In genomic region chr1:212687811-212688210, GRCh38 we compare ENCODE assay signal across 18 cellular contexts. TPM values are rescaled to one million over a fixed set of nuclear protein-coding genes. Genes with fewer than 3 reads are reported as not detected.
DNase-seq lines count a peak whose midpoint lies in the region; ATAC-seq, FAIRE-seq and TF ChIP-seq lines count a peak whose summit lies in the region.
"Had no signal": no experiment of that assay in that cellular context is flagged by ENCODE, and none has a peak within 500 bp of the region (broad histone marks: within the 10 kb centered on the region; RNA-seq: fewer than 3 reads in every experiment).

No MANE protein-coding gene starts in this region.

- TF ChIP-seq EP300 in K562 (IDR thresholded peaks at IDR 0.05; ENCODE audit: low read length), result no peak

- peaks cover 24 to 43% of the 10 kb centered on the region in 2 donors for H3K36me3 Mint-ChIP-seq in activated T-cell treated with anti-CD3 and anti-CD28 coated beads, Interleukin-2, amount 50 U/mL, for 72 hours (ENCODE audit: insufficient read depth in 2 of 2)
- H3K36me3 Mint-ChIP-seq in T-helper 17 cell (ENCODE audit: low read depth), result peaks cover 2% of the 10 kb centered on the region
- peaks cover 14% of the 10 kb centered on the region for H3K36me3 Mint-ChIP-seq in stimulated activated memory B cell treated with anti-CD40 and anti-IgM and Interleukin-4, amounts not matched to agents 10 μg/mL and 1 μg/mL and 100 μg/mL, for 72 hours

- H4K20me1 ChIP-seq in K562 (replicated peaks; ENCODE audit: control insufficient read depth, insufficient read depth, low read length), result no peaks in the 10 kb centered on the region

- no peak overlapping the region for H3K27ac ChIP-seq in K562 (ENCODE audit: extremely low read depth, low read depth, low read length)
- H3K27ac ChIP-seq: C4-2B, GM23248 had no signal

- POLR2A ChIA-PET in K562 (lab: Yijun Ruan, JAX), result no interaction called here

- no peak for TF ChIP-seq RAD21 in K562 (CRISPR knock-in tag; conservative IDR thresholded peaks at IDR 0.05 in 1 of 2, IDR thresholded peaks at IDR 0.05 in 1 of 2)

- H3K27me3 Mint-ChIP-seq in activated T-cell treated with anti-CD3 and anti-CD28 coated beads, Interleukin-2, amount 50 U/mL, for 72 hours (ENCODE audit: low read depth), result no peaks in the 10 kb centered on the region
- peaks cover 14% of the 10 kb centered on the region for H3K27me3 Mint-ChIP-seq in T-helper 17 cell
- H3K27me3 Mint-ChIP-seq in stimulated activated memory B cell treated with anti-CD40 and anti-IgM and Interleukin-4, amounts not matched to agents 10 μg/mL and 1 μg/mL and 100 μg/mL, for 72 hours, result peaks cover 8% of the 10 kb centered on the region

- WGBS in K562 (ENCODE audit: insufficient coverage, low coverage, missing lambda C conversion rate), result 0% methylated on average over 2 of the region's 2 CpGs

- TF ChIP-seq POLR2A in K562 (conservative IDR thresholded peaks at IDR 0.05) (no peak), GM12892 (IDR thresholded peaks at IDR 0.05; ENCODE audit: low read depth, low read length) (no peak)

- intact Hi-C loops in K562 (cut with micrococcal nuclease), result no loop called here

- H3K27ac Mint-ChIP-seq in activated T-cell treated with anti-CD3 and anti-CD28 coated beads, Interleukin-2, amount 50 U/mL, for 72 hours, result peak overlapping the region; percentile 85
- H3K27ac Mint-ChIP-seq in T-helper 17 cell, result peak overlapping the region; percentile 29
- no peak overlapping the region for H3K27ac Mint-ChIP-seq in stimulated activated memory B cell treated with anti-CD40 and anti-IgM and Interleukin-4, amounts not matched to agents 10 μg/mL and 1 μg/mL and 100 μg/mL, for 72 hours
- H3K27ac Mint-ChIP-seq: CD4-positive, alpha-beta T cell had no signal

- in situ Hi-C loops in K562 (cut with MboI), result no loop called here

- ATAC-seq in activated T-cell treated with anti-CD3 and anti-CD28 coated beads, Interleukin-2, amount 50 U/mL, for 72 hours (replicated peaks in 1 of 2), result no peak
- ATAC-seq in T-helper 17 cell (no peak), K562 (no peak)
- no peak for ATAC-seq in stimulated activated memory B cell treated with anti-CD40 and anti-IgM and Interleukin-4, amounts not matched to agents 10 μg/mL and 1 μg/mL and 100 μg/mL, for 72 hours

- no peaks in the 10 kb centered on the region for H3K9me3 Mint-ChIP-seq in activated T-cell treated with anti-CD3 and anti-CD28 coated beads, Interleukin-2, amount 50 U/mL, for 72 hours
- no peaks in the 10 kb centered on the region for H3K9me3 Mint-ChIP-seq in stimulated activated memory B cell treated with anti-CD40 and anti-IgM and Interleukin-4, amounts not matched to agents 10 μg/mL and 1 μg/mL and 100 μg/mL, for 72 hours
- H3K9me3 Mint-ChIP-seq: CD4-positive, alpha-beta T cell had no signal

- peaks cover 57 to 82% of the 10 kb centered on the region in 2 experiments for H3K27me3 ChIP-seq in K562 (ENCODE audit: control insufficient read depth in 2 of 2, insufficient read depth in 2 of 2, low read length in 2 of 2)
- H3K27me3 ChIP-seq: BE2C had no signal

- H3K4me2 ChIP-seq in K562 (ENCODE audit: insufficient read depth, low read length), result no peak overlapping the region

- H3K9me3 ChIP-seq in T-helper 17 cell (ENCODE audit: control insufficient read depth, low read length, poor library complexity, severe bottlenecking) (no peaks in the 10 kb centered on the region), K562 (replicated peaks; ENCODE audit: control insufficient read depth, insufficient read depth, low read depth, low read length) (no peaks in the 10 kb centered on the region)
- H3K9me3 ChIP-seq: BE2C, Caco-2, HAP-1 had no signal

- no peak for TF ChIP-seq CTCF in K562 (IDR thresholded peaks at IDR 0.05 in 2 of 3, conservative IDR thresholded peaks at IDR 0.05 in 1 of 3; ENCODE audit: insufficient read depth in 2 of 3, low read depth in 1 of 3, low read length in 3 of 3)

- BruUV-seq in K562 (replicated peaks; lab: Mats Ljungman, UMichigan), result no TSS peak

- no peak overlapping the region for H2AFZ ChIP-seq in K562 (ENCODE audit: low read depth, low read length)
- H2AFZ ChIP-seq: GM23248 had no signal

- H3K4me1 Mint-ChIP-seq in activated T-cell treated with anti-CD3 and anti-CD28 coated beads, Interleukin-2, amount 50 U/mL, for 72 hours (ENCODE audit: low read depth), result peaks cover 48% of the 10 kb centered on the region
- H3K4me1 Mint-ChIP-seq in T-helper 17 cell, result peaks cover 20% of the 10 kb centered on the region
- H3K4me1 Mint-ChIP-seq in stimulated activated memory B cell treated with anti-CD40 and anti-IgM and Interleukin-4, amounts not matched to agents 10 μg/mL and 1 μg/mL and 100 μg/mL, for 72 hours, result peaks cover 25% of the 10 kb centered on the region

- no peak for DNase-seq in activated T-cell treated with anti-CD3 and anti-CD28 coated beads, Interleukin-2, amount 50 U/mL, for 72 hours
- DNase-seq in activated T-cell treated with anti-CD3 and anti-CD28 coated beads, Interleukin-2, amount 50 U/mL, for 1 hour, result no peak
- DNase-seq in T-helper 17 cell (no peak), K562 (ENCODE audit: extremely low read depth in 1 of 4, low spot score in 3 of 4) (no peak), GM12892 (ENCODE audit: insufficient read length) (no peak)
- DNase-seq: ACHN; BE2C; Caco-2; CD4-positive, alpha-beta T cell had no signal

- H3K4me1 ChIP-seq in K562 (replicated peaks in 1 of 2; ENCODE audit: control insufficient read depth in 2 of 2, insufficient read depth in 2 of 2, low read length in 2 of 2), result peaks cover 0 to 10% of the 10 kb centered on the region in 2 experiments; a peak in 3 of 5 replicates
- H3K4me1 ChIP-seq: BE2C, Caco-2, HAP-1 had no signal

- H3K36me3 ChIP-seq in K562 (ENCODE audit: control insufficient read depth, insufficient read depth, low read length), result no peaks in the 10 kb centered on the region
- H3K36me3 ChIP-seq: BE2C, HAP-1 had no signal

- no peak overlapping the region for H3K4me3 ChIP-seq in K562
- H3K4me3 ChIP-seq: GM23248, HAP-1 had no signal

- CTCF ChIA-PET in K562 (lab: Yijun Ruan, JAX; ENCODE audit: low intra/inter-chr PET ratio), result no interaction called here

- no peaks in the 10 kb centered on the region for H3K79me2 ChIP-seq in K562 (ENCODE audit: control insufficient read depth, insufficient read depth, low read length)

- no peaks in the 10 kb centered on the region for H3K9me1 ChIP-seq in K562 (ENCODE audit: control insufficient read depth, insufficient read depth, low read length)

- no peak overlapping the region for H3K9ac ChIP-seq in K562 (ENCODE audit: insufficient read depth in 1 of 2, low read depth in 2 of 2, low read length in 2 of 2)
- H3K9ac ChIP-seq: GM23248 had no signal

- peak overlapping the region; percentile 45 to 70 for H3K4me3 Mint-ChIP-seq in activated T-cell treated with anti-CD3 and anti-CD28 coated beads, Interleukin-2, amount 50 U/mL, for 72 hours
- no peak overlapping the region for H3K4me3 Mint-ChIP-seq in T-helper 17 cell
- no peak overlapping the region for H3K4me3 Mint-ChIP-seq in stimulated activated memory B cell treated with anti-CD40 and anti-IgM and Interleukin-4, amounts not matched to agents 10 μg/mL and 1 μg/mL and 100 μg/mL, for 72 hours
- H3K4me3 Mint-ChIP-seq: CD4-positive, alpha-beta T cell had no signal

- FAIRE-seq in K562 (lab: Jason Lieb, UNC), result no peak
- no peak for FAIRE-seq in GM12892 (lab: Jason Lieb, UNC)
- FAIRE-seq: A204.1, D721Med, G401.6, GM12891, GM18507 had no signal

TF ChIP-seq in K562, 482 proteins besides CTCF, POLR2A, EP300 and RAD21 (continues in another document):
- TF ChIP-seq HBP1 (CRISPR knock-in tag; IDR thresholded peaks at IDR 0.05), result no peak

RNA-seq across cellular contexts. Expression of gene BATF3, which starts 11.8 kb away (rescaled TPM):
- total RNA-seq in activated T-cell treated with anti-CD3 and anti-CD28 coated beads, Interleukin-2, amount 50 U/mL, for 72 hours, result 100 to 1,000 TPM; 400 to 660 TPM
- total RNA-seq in T-helper 17 cell (under 1 TPM; 0.20 to 0.34 TPM), K562 (2014; rRNA removed) (3.4 and 3.6 TPM in 2 replicates), K562 (2014; rRNA removed; fragmentation: Illumina TruSeq; extraction: Trizol) (0.96 and 1.1 TPM in 2 replicates), K562 (2015; rRNA removed; fragmentation: Illumina TruSeq; extraction: Trizol) (0.40 and 0.57 TPM in 2 replicates), K562 (2021) (2.0 and 3.8 TPM in 2 replicates)
- 1.7 and 2.4 TPM in 2 replicates for total RNA-seq in K562 (2011; cell fraction: chromatin; rRNA removed; ENCODE audit: low replicate concordance)
- total RNA-seq in K562 (2011; cell fraction: nucleolus; rRNA removed), result 1.3 and 1.6 TPM in 2 replicates
- 1.2 and 2.6 TPM in 2 replicates for total RNA-seq in K562 (2011; cell fraction: nucleoplasm; rRNA removed)
- polyA plus RNA-seq in K562 (2011; rRNA removed) (0.93 and 2.0 TPM in 2 replicates), K562 (2014; fragmentation: Illumina TruSeq; extraction: Trizol) (2.7 and 3.1 TPM in 2 replicates), K562 (2014; fragmentation: Nextera tagmentation; extraction: Ambion mirVana) (under 1 TPM; 0.51 to 0.57 TPM), K562 (2014; rRNA removed) (3.8 and 5.2 TPM in 2 replicates)
- polyA plus RNA-seq in K562 (2011; cell fraction: cytosol; rRNA removed), result 0.68 and 4.4 TPM in 2 replicates
- polyA plus RNA-seq in K562 (2011; cell fraction: nucleus; rRNA removed), result 0.48 and 0.71 TPM in 2 replicates
- polyA plus RNA-seq in K562 (2012), result 1.9 and 8.3 TPM in 2 replicates
- polyA minus RNA-seq in K562 (2011; rRNA and poly(A)+ RNA removed), result 0.18 and 0.25 TPM in 2 replicates
- polyA minus RNA-seq in K562 (2011; cell fraction: cytosol; rRNA and poly(A)+ RNA removed), result 1.1 TPM in 1 of 2 replicates, not detected in the other
- 0.11 and 0.54 TPM in 2 replicates for polyA minus RNA-seq in K562 (2011; cell fraction: nucleus; rRNA and poly(A)+ RNA removed)
- 12.8 TPM for polyA plus RNA-seq in GM12892 (2012; ENCODE audit: missing spikeins)

Comparison
In these comparisons a context has a peak if more than half of its experiments do, and no peak if none do; other contexts are left out.
1. H3K4me3 Mint-ChIP-seq: peak in activated T-cell treated with anti-CD3 and anti-CD28 coated beads, Interleukin-2, amount 50 U/mL, for 72 hours (2 of 2); none in T-helper 17 cell (single experiment) and stimulated activated memory B cell treated with anti-CD40 and anti-IgM and Interleukin-4, amounts not matched to agents 10 μg/mL and 1 μg/mL and 100 μg/mL, for 72 hours (single experiment).
2. RNA of gene BATF3, which starts 11.8 kb away (total RNA-seq): 400 to 660 TPM in activated T-cell treated with anti-CD3 and anti-CD28 coated beads, Interleukin-2, amount 50 U/mL, for 72 hours; 0.40 to 3.8 TPM in K562 and 0.20 to 0.34 TPM in T-helper 17 cell; every median in the first group is over 10 times any median in the second.